In the genomic region with DNA sequence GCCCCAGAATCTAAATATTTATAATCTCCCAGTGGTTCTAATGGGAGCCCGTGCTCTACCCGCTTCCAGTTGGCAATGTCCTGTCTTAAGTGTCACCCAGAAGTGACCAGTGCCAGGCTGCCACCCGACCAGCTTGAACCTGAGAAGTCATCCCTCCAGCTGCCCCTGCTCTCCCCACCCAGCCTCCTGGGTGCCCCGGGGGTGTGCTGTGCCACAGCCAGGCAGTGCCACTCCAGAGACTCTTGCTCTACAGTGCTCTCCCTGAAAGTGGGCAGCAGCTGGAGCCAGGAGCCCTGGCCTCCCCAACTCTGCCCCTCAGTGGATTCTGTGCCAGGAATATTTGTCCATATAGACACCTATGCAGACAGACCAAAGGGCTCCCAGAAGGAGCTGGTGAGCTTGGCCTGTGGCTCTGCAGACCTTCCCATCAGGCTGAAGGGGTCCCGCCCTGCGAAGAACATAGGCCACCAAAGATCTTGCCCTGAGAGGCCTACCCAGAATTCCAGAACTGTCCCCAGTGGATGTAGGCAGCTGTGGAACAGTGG, we compare ENCODE assay signal across 15 cellular contexts. TPM values are rescaled to one million over a fixed set of nuclear protein-coding genes. Genes with fewer than 3 reads are reported as not detected.
A peak's percentile ranks its signal among the peaks of the same experiment; 100 is the strongest.
DNase-seq lines count a peak whose midpoint lies in the region; ATAC-seq and TF ChIP-seq lines count a peak whose summit lies in the region.
"Had no signal": no experiment of that assay in that cellular context is flagged by ENCODE, and none has a peak within 500 bp of the region (broad histone marks: within the 10 kb centered on the region; RNA-seq: fewer than 3 reads in every experiment).

No MANE protein-coding gene starts in this region.

- DNase-seq in MG63 (peak; percentile 0), left colon (peak; percentile 7 to 23), trophoblast cell (no peak), NCI-H2081 (lab: John Stamatoyannopoulos, UW) (no peak), NCI-H1105 (lab: John Stamatoyannopoulos, UW) (no peak), thyroid gland (no peak), GM13976 (ENCODE audit: low spot score) (no peak)
- DNase-seq in central memory CD8-positive, alpha-beta T cell (ENCODE audit: low spot score in 2 of 2), result no peak
- DNase-seq: AML-193; CD4-positive, CD25-positive, alpha-beta regulatory T cell; H7; Karpas-422; NCI-H1417; NCI-H2029; NCI-H510A treated with DMSO at 0.1 percent for 48 hours had no signal

- H3K9ac ChIP-seq in trophoblast cell (ENCODE audit: low read length), result no peak overlapping the region

- H3K79me1 ChIP-seq in trophoblast cell (ENCODE audit: low read length), result peaks cover 1% of the 10 kb centered on the region

- H3K9me3 Mint-ChIP-seq in central memory CD8-positive, alpha-beta T cell, result no peaks in the 10 kb centered on the region
- H3K9me3 Mint-ChIP-seq: CD4-positive, CD25-positive, alpha-beta regulatory T cell had no signal

- H3K4me3 ChIP-seq in MG63 (no peak overlapping the region), trophoblast cell (ENCODE audit: low read depth, low read length) (no peak overlapping the region), thyroid gland (replicated peaks in 1 of 3) (no peak overlapping the region)

- H3K4me1 ChIP-seq in trophoblast cell (ENCODE audit: control insufficient read depth in 1 of 2, insufficient read depth in 2 of 2, low read length in 2 of 2), result peaks cover 0 to 5% of the 10 kb centered on the region in 2 experiments
- H3K4me1 ChIP-seq in thyroid gland, result peaks cover 0 to 21% of the 10 kb centered on the region in 2 donors

- no peak overlapping the region for H3K23ac ChIP-seq in trophoblast cell (ENCODE audit: low read length)

- no peak overlapping the region for H3K4me3 Mint-ChIP-seq in central memory CD8-positive, alpha-beta T cell
- H3K4me3 Mint-ChIP-seq: CD4-positive, CD25-positive, alpha-beta regulatory T cell had no signal

- peaks cover 2% of the 10 kb centered on the region for H3K36me3 Mint-ChIP-seq in central memory CD8-positive, alpha-beta T cell (ENCODE audit: insufficient read depth)
- H3K36me3 Mint-ChIP-seq: CD4-positive, CD25-positive, alpha-beta regulatory T cell had no signal

- H2AK5ac ChIP-seq in trophoblast cell (ENCODE audit: low read length), result no peak overlapping the region

- no CpG with 5 or more reads among the region's 6 CpGs for WGBS in trophoblast cell (ENCODE audit: extremely low coverage, insufficient coverage, insufficient read length)
- WGBS in thyroid gland, 2 donors, result 88 to 97% methylated on average over 4 to 6 of the region's 6 CpGs

- TF ChIP-seq CTCF in thyroid gland (IDR thresholded peaks at IDR 0.05) (no peak), GM13976 (IDR thresholded peaks at IDR 0.05; ENCODE audit: borderline replicate concordance, control extremely low read depth, extremely low read depth, insufficient read depth, missing control alignments) (no peak)

- H4K91ac ChIP-seq in trophoblast cell (ENCODE audit: low read depth, low read length), result peak overlapping the region; percentile 22

- ATAC-seq in central memory CD8-positive, alpha-beta T cell (replicated peaks; ENCODE audit: extremely low read depth, poor library complexity, severe bottlenecking), result no peak
- no peak for ATAC-seq in left colon

- H2AFZ ChIP-seq in trophoblast cell (ENCODE audit: insufficient read depth, low read length, poor library complexity), result no peak overlapping the region

- H4K8ac ChIP-seq in trophoblast cell (ENCODE audit: low read depth, low read length), result no peak overlapping the region

- H3K9me3 ChIP-seq in MG63, result no peaks in the 10 kb centered on the region
- H3K9me3 ChIP-seq in trophoblast cell (ENCODE audit: insufficient read depth, low read depth, low read length), result peaks cover 3% of the 10 kb centered on the region
- no peaks in the 10 kb centered on the region for H3K9me3 ChIP-seq in thyroid gland

- no peaks in the 10 kb centered on the region for H3K79me2 ChIP-seq in trophoblast cell (ENCODE audit: control insufficient read depth, insufficient read depth, low read length, poor library complexity)

- H2BK120ac ChIP-seq in trophoblast cell (ENCODE audit: insufficient read depth, low read length, poor library complexity), result no peak overlapping the region

- no peak overlapping the region for H3K18ac ChIP-seq in trophoblast cell (ENCODE audit: low read length)

- peak overlapping the region; percentile 10 for H3K27ac Mint-ChIP-seq in central memory CD8-positive, alpha-beta T cell (ENCODE audit: low read depth)
- H3K27ac Mint-ChIP-seq: CD4-positive, CD25-positive, alpha-beta regulatory T cell had no signal

- H3K14ac ChIP-seq in trophoblast cell (ENCODE audit: low read length), result no peak overlapping the region

- no peaks in the 10 kb centered on the region for H3K36me3 ChIP-seq in MG63
- no peaks in the 10 kb centered on the region for H3K36me3 ChIP-seq in trophoblast cell (ENCODE audit: control insufficient read depth in 1 of 2, insufficient read depth in 2 of 2, low read length in 2 of 2)
- no peaks in the 10 kb centered on the region for H3K36me3 ChIP-seq in thyroid gland

- no peak overlapping the region for H3K4me2 ChIP-seq in trophoblast cell (ENCODE audit: low read length)

- no peaks in the 10 kb centered on the region for H3K27me3 ChIP-seq in MG63
- no peaks in the 10 kb centered on the region for H3K27me3 ChIP-seq in trophoblast cell (ENCODE audit: insufficient read depth, low read length)
- H3K27me3 ChIP-seq in thyroid gland, result no peaks in the 10 kb centered on the region

- no peak overlapping the region for H2BK12ac ChIP-seq in trophoblast cell (ENCODE audit: low read length)

- no peak overlapping the region for H4K12ac ChIP-seq in trophoblast cell (ENCODE audit: low read depth, low read length)

- no peak overlapping the region for H2BK5ac ChIP-seq in trophoblast cell (ENCODE audit: low read depth, low read length, poor library complexity)

- H3K27ac ChIP-seq in trophoblast cell (ENCODE audit: low read depth, low read length) (no peak overlapping the region), thyroid gland (no peak overlapping the region)

- intact Hi-C loops in left colon (cut with DNase I, micrococcal nuclease) (loop anchor here (2.0 to 10.0 kb wide), 3 partner anchors 128 to 226 kb away; no protein-coding TSS in a partner anchor), thyroid gland (cut with DNase I) (loop anchor here (2.0 kb wide), 1 partner anchor 132 kb away; no protein-coding TSS in a partner anchor)

- peaks cover 13% of the 10 kb centered on the region for H3K4me1 Mint-ChIP-seq in central memory CD8-positive, alpha-beta T cell

- in situ Hi-C loops in GM13976 (cut with MboI; ENCODE audit: low sequenced_read_pairs, unreplicated experiment), result loop anchor here (5.0 kb wide), 2 partner anchors 130 to 225 kb away; a partner anchor contains a TSS

- H3K4ac ChIP-seq in trophoblast cell (ENCODE audit: low read depth, low read length), result no peak overlapping the region

- H3K27me3 Mint-ChIP-seq in central memory CD8-positive, alpha-beta T cell, result peaks cover 10% of the 10 kb centered on the region

- no peak for TF ChIP-seq POLR2A in thyroid gland (IDR thresholded peaks at IDR 0.05)

RNA-seq across cellular contexts. Expression of a gene that starts 9.0 kb away (rescaled TPM):
- not detected in 2 replicates for total RNA-seq in MG63 (2014; rRNA removed; shearing (Covaris generic); ENCODE audit: low replicate concordance)
- total RNA-seq in left colon (100 to 1,000 TPM; 327 to 349 TPM), thyroid gland (not detected)
- polyA plus RNA-seq in trophoblast cell (2013), result not detected in 2 replicates
- total RNA-seq: CD4-positive, CD25-positive, alpha-beta regulatory T cell; H7 had no signal
- polyA plus RNA-seq: CD4-positive, CD25-positive, alpha-beta regulatory T cell had no signal

RNA-seq across cellular contexts. Expression of a gene that starts 31.9 kb away (rescaled TPM):
- 47.2 and 80.3 TPM in 2 replicates for total RNA-seq in MG63 (2014; rRNA removed; shearing (Covaris generic); ENCODE audit: low replicate concordance)
- total RNA-seq in left colon (1 to 10 TPM; 4.1 to 8.7 TPM), thyroid gland (100 to 1,000 TPM in 3 of 4 donors, 10 to 100 TPM in 1; 61.1 to 162 (median 132) TPM)
- 67.7 and 68.6 TPM in 2 replicates for polyA plus RNA-seq in trophoblast cell (2013)

Comparison
In these comparisons a context has a peak if more than half of its experiments do, and no peak if none do; other contexts are left out.
1. DNase-seq: peak in MG63 (single experiment) and left colon (2 of 2); none in central memory CD8-positive, alpha-beta T cell (0 of 2), trophoblast cell (0 of 2), NCI-H2081 (0 of 2), NCI-H1105 (single experiment), thyroid gland (0 of 2) and GM13976 (single experiment).
2. RNA of a gene that starts 9.0 kb away (total RNA-seq): 327 to 349 TPM in left colon; not detected in MG63 and not detected in thyroid gland; every median in the first group is over 100 times any median in the second.